ENCODE assay signal across 9 cellular contexts in the genomic region with DNA sequence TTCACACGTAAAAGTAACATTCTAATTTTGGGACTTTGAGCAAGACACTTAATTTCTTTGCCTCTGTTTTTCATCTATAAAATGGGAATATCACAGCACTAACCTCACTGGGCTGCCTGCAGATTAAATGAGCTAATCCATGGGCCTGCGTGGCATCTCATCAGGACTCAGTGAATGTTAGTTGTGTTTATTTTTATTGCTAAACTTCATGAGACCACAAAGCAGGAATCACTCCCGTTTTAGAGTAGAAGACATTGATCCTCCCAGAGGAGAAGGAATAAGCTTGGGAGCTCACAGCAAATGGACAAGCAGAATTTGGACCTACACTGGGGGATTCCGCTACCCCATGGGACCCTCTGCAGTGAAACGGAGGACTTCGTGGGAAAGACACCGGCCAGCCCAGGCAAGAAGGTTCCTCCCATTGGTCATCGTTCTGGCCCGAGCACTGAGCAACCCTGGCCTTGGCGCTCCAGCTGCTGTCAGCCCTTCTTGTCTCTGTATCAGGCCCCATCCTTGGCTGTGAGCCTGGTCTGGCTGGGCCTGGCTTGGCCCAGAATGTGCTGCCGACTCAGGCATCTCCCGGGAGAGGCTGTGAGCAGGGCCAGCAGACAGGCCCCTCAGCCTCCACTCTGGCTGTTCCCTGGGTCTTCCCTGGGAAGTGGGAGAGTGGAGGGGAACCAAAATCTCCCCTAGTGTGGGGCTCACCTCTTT.
DNase-seq lines count a peak whose midpoint lies in the region; ATAC-seq and TF ChIP-seq lines count a peak whose summit lies in the region.
"Had no signal": no experiment of that assay in that cellular context is flagged by ENCODE, and none has a peak within 500 bp of the region (broad histone marks: within the 10 kb centered on the region; RNA-seq: fewer than 3 reads in every experiment).

No MANE protein-coding gene starts in this region.

- H2AFZ ChIP-seq in PC-3 (ENCODE audit: low read length): no peak overlapping the region

- no peaks in the 10 kb centered on the region for H3K9me2 ChIP-seq in PC-3 (replicated peaks; ENCODE audit: low read length)

- H3K36me3 ChIP-seq in lung (ENCODE audit: control insufficient read depth in 2 of 2, insufficient read depth in 2 of 2, low read length in 2 of 2) (no peaks in the 10 kb centered on the region), testis (ENCODE audit: low read depth, missing control alignments) (no peaks in the 10 kb centered on the region), PC-3 (ENCODE audit: low read depth, low read length) (no peaks in the 10 kb centered on the region)

- WGBS in lung, 2 donors: 84% methylated on average over 12 of the region's 12 CpGs
- WGBS in testis, 2 donors: 45 to 59% methylated on average over 3 to 12 of the region's 12 CpGs

- H3K4me2 ChIP-seq in PC-3 (ENCODE audit: low read length): no peak overlapping the region
- H3K4me2 ChIP-seq: KMS-11 had no signal

- H3K9ac ChIP-seq in PC-3 (ENCODE audit: low read length): no peak overlapping the region
- H3K9ac ChIP-seq: KMS-11 had no signal

- no peaks in the 10 kb centered on the region for H3K79me2 ChIP-seq in PC-3 (ENCODE audit: low read length)

- peaks cover under 1% of the 10 kb centered on the region for H3F3A ChIP-seq in PC-3 (ENCODE audit: low read length, unreplicated experiment)

- TF ChIP-seq POLR2A in testis (IDR thresholded peaks at IDR 0.05): no peak

- ATAC-seq in lung (ENCODE audit: insufficient read depth, low FRiP score) (peak; percentile 19), PC-3 (no peak)

- H3K4me1 ChIP-seq in lung (ENCODE audit: control insufficient read depth in 2 of 2, insufficient read depth in 2 of 2, low read length in 2 of 2): no peaks in the 10 kb centered on the region
- H3K4me1 ChIP-seq in testis: peaks cover 10% of the 10 kb centered on the region
- H3K4me1 ChIP-seq in PC-3 (ENCODE audit: insufficient read depth, low read length): peaks cover 14% of the 10 kb centered on the region

- no peak for TF ChIP-seq CTCF in lung (IDR thresholded peaks at IDR 0.05; ENCODE audit: control extremely low read depth, extremely low read depth)
- no peak for TF ChIP-seq CTCF in testis (IDR thresholded peaks at IDR 0.05)
- no peak for TF ChIP-seq CTCF in PC-3 (conservative IDR thresholded peaks at IDR 0.05; ENCODE audit: low read depth, low read length)

- POLR2A ChIA-PET in PC-3 (lab: Charles Lee; ENCODE audit: unreplicated experiment): no interaction called here

- CTCF ChIA-PET in PC-3 (lab: Charles Lee): interaction anchor here (0.5 kb wide), 1 partner anchor 475 kb away, joined by 5 read pairs; no protein-coding TSS in a partner anchor

- H3K27ac ChIP-seq in cingulate gyrus (ENCODE audit: low read depth, low read length): peak overlapping the region; percentile 29
- no peak overlapping the region for H3K27ac ChIP-seq in lung (ENCODE audit: low read depth in 1 of 2, low read length in 1 of 2)
- no peak overlapping the region for H3K27ac ChIP-seq in testis
- H3K27ac ChIP-seq in PC-3 (ENCODE audit: low read length): no peak overlapping the region
- H3K27ac ChIP-seq: KMS-11 had no signal

- H3K4me3 ChIP-seq in lung: no peak overlapping the region
- no peak overlapping the region for H3K4me3 ChIP-seq in testis
- H3K4me3 ChIP-seq in PC-3 (ENCODE audit: low read length): no peak overlapping the region

- H4K20me1 ChIP-seq in PC-3 (ENCODE audit: low read length): no peaks in the 10 kb centered on the region

- H3K27me3 ChIP-seq in lung (ENCODE audit: control insufficient read depth, insufficient read depth): no peaks in the 10 kb centered on the region
- H3K27me3 ChIP-seq in testis: no peaks in the 10 kb centered on the region
- no peaks in the 10 kb centered on the region for H3K27me3 ChIP-seq in PC-3 (ENCODE audit: low read length)

- intact Hi-C loops in testis (cut with DNase I; ENCODE audit: low total_unique reads): no loop called here
- intact Hi-C loops in PC-3 (cut with micrococcal nuclease): no loop called here

- DNase-seq in NCI-H226: peak; percentile 26
- peak; percentile 57 for DNase-seq in lung (ENCODE audit: low spot score)
- DNase-seq in testis: peak; percentile 94
- no peak for DNase-seq in AML-193 (lab: John Stamatoyannopoulos, UW)
- DNase-seq in NAMALWA (ENCODE audit: low spot score): no peak
- DNase-seq in PC-3: no peak
- DNase-seq in DMS53 (lab: John Stamatoyannopoulos, UW): no peak

- no peaks in the 10 kb centered on the region for H3K9me3 ChIP-seq in lung (ENCODE audit: control insufficient read depth in 2 of 2, insufficient read depth in 1 of 2, low read length in 1 of 2)
- no peaks in the 10 kb centered on the region for H3K9me3 ChIP-seq in testis
- no peaks in the 10 kb centered on the region for H3K9me3 ChIP-seq in PC-3 (ENCODE audit: low read length)

- BruUV-seq in PC-3 (replicated peaks; lab: Mats Ljungman, UMichigan): no TSS peak

Comparison
In these comparisons a context has a peak if more than half of its experiments do, and no peak if none do; other contexts are left out.
1. DNase-seq: peak in NCI-H226 (single experiment), lung (single experiment) and testis (single experiment); none in AML-193 (0 of 2), NAMALWA (single experiment), PC-3 (single experiment) and DMS53 (single experiment).